ENCODE assay signal across 20 cellular contexts in the genomic region with DNA sequence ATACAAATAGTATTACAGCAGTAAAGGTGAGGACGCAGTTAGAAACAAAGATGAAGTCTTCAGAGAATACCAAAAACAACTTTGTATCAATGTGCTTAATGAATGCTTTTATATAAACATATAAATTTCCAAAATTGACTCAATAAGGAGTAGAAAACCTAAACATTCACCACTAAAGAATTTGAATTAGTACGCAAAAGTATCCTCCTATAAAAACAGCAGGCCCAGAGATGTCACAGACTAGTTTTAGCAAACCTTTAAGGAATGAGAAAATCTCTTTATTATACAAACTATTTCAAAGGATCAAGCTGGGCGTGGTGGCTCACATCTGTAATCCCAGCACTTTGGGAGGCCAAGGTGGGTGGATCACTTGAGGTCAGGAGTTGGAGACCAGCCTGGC.
DNase-seq lines count a peak whose midpoint lies in the region; ATAC-seq and TF ChIP-seq lines count a peak whose summit lies in the region.
"Had no signal": no experiment of that assay in that cellular context is flagged by ENCODE, and none has a peak within 500 bp of the region (broad histone marks: within the 10 kb centered on the region; RNA-seq: fewer than 3 reads in every experiment).

No MANE protein-coding gene starts in this region.

- H2AK9ac ChIP-seq in IMR-90 (replicated peaks; ENCODE audit: low read depth, low read length, poor library complexity) = no peak overlapping the region

- H3K79me1 ChIP-seq in IMR-90 (ENCODE audit: low read depth in 1 of 2, low read length in 2 of 2) = 0 out of 4 replicates have a peak, but pooled peaks cover 0 to 4% of the 10 kb centered on the region in 2 experiments

- DNase-seq in EH (ENCODE audit: low read depth) = peak; percentile 71
- peak; percentile 64 for DNase-seq in IMR-90
- no peak for DNase-seq in RWPE2 (ENCODE audit: low spot score)
- peak; percentile 66 for DNase-seq in osteoblast (ENCODE audit: insufficient read length, low spot score, missing footprints)
- DNase-seq in epidermal melanocyte (ENCODE audit: insufficient read length, low spot score) = no peak
- DNase-seq in NCI-H1417 (lab: John Stamatoyannopoulos, UW) = no peak
- no peak for DNase-seq in AG08395 (ENCODE audit: low spot score)
- DNase-seq: AML-193; BE2C; Calu3; CD4-positive, alpha-beta memory T cell; COR-L47; DMS53; DMS79 treated with DMSO at 0.1 percent for 48 hours; GOT3 had no signal

- no peak for TF ChIP-seq POLR2A in IMR-90 (IDR thresholded peaks at IDR 0.05; ENCODE audit: low read depth, low read length)

- H3K4me1 ChIP-seq in IMR-90 (ENCODE audit: control insufficient read depth, insufficient read depth, low read length) (no peaks in the 10 kb centered on the region), RWPE2 (ENCODE audit: insufficient read depth, poor library complexity, severe bottlenecking) (no peaks in the 10 kb centered on the region), osteoblast (ENCODE audit: insufficient read depth, low read length) (peaks cover 8% of the 10 kb centered on the region)
- H3K4me1 ChIP-seq: BLaER1 treated with 17β-estradiol and CSF1 and Interleukin-3, amounts not matched to agents 10 nM and 100 nM; HAP-1 had no signal

- no peaks in the 10 kb centered on the region for H3K79me2 ChIP-seq in osteoblast (ENCODE audit: insufficient read depth, low read length)

- no peak overlapping the region for H2BK120ac ChIP-seq in IMR-90 (ENCODE audit: low read depth, low read length)

- in situ Hi-C loops in IMR-90 (cut with MboI; ENCODE audit: low sequenced_read_pairs) = no loop called here

- TF ChIP-seq CTCF in IMR-90 (conservative IDR thresholded peaks at IDR 0.05; ENCODE audit: low read depth, low read length) (no peak), RWPE2 (IDR thresholded peaks at IDR 0.05; ENCODE audit: poor library complexity, severe bottlenecking) (no peak), osteoblast (IDR thresholded peaks at IDR 0.05; ENCODE audit: extremely low read depth, low read depth, low read length) (no peak)

- no CpG with 5 or more reads among the region's 3 CpGs for WGBS in IMR-90 (ENCODE audit: extremely low coverage in 2 of 2, insufficient read length in 1 of 2), 2 experiments

- H3K36me3 ChIP-seq in IMR-90 (ENCODE audit: control insufficient read depth, insufficient read depth, low read length) = no peaks in the 10 kb centered on the region
- peaks cover 46% of the 10 kb centered on the region for H3K36me3 ChIP-seq in RWPE2 (ENCODE audit: low read depth)
- H3K36me3 ChIP-seq in osteoblast (ENCODE audit: insufficient read depth, low read length) = no peaks in the 10 kb centered on the region
- H3K36me3 ChIP-seq: HAP-1 had no signal

- no peak overlapping the region for H3K4ac ChIP-seq in IMR-90 (ENCODE audit: low read depth, low read length)

- H2AK5ac ChIP-seq in IMR-90 (ENCODE audit: low read depth, low read length) = no peak overlapping the region

- H3K27ac ChIP-seq in IMR-90 (ENCODE audit: insufficient read depth, low read length) (no peak overlapping the region; the same call in 1 of the 2 replicates), RWPE2 (ENCODE audit: poor library complexity, severe bottlenecking) (peak overlapping the region; percentile 39), osteoblast (ENCODE audit: low read depth, low read length) (no peak overlapping the region)
- H3K27ac ChIP-seq: 22Rv1; BLaER1 treated with 17β-estradiol and CSF1 and Interleukin-3, amounts not matched to agents 10 nM and 100 nM had no signal

- no peak overlapping the region for H4K91ac ChIP-seq in IMR-90 (ENCODE audit: insufficient read depth, low read depth, low read length)

- CTCF ChIA-PET in IMR-90 (lab: Yijun Ruan, JAX) = no interaction called here

- intact Hi-C loops in IMR-90 (cut with micrococcal nuclease) = no loop called here

- H3K23ac ChIP-seq in IMR-90 (ENCODE audit: low read depth, low read length) = no peak overlapping the region

- no peak for TF ChIP-seq RAD21 in IMR-90 (IDR thresholded peaks at IDR 0.05; ENCODE audit: low read length)

- H3K18ac ChIP-seq in IMR-90 (ENCODE audit: low read depth, low read length) = no peak overlapping the region

- H2BK20ac ChIP-seq in IMR-90 (ENCODE audit: low read depth, low read length) = no peak overlapping the region

- H2BK5ac ChIP-seq in IMR-90 (ENCODE audit: low read depth, low read length, poor library complexity, severe bottlenecking) = no peak overlapping the region

- no peak overlapping the region for H3K9ac ChIP-seq in IMR-90 (ENCODE audit: low read depth, low read length)
- H3K9ac ChIP-seq: BLaER1 treated with 17β-estradiol and CSF1 and Interleukin-3, amounts not matched to agents 10 nM and 100 nM had no signal

- no TSS peak for BruUV-seq in IMR-90 (replicated peaks; lab: Mats Ljungman, UMichigan)

- H3K9me1 ChIP-seq in IMR-90 (ENCODE audit: insufficient read depth, low read length) = no peaks in the 10 kb centered on the region

- H4K8ac ChIP-seq in IMR-90 (ENCODE audit: low read depth in 2 of 2, low read length in 2 of 2) = no peak overlapping the region

- ATAC-seq in IMR-90 (ENCODE audit: low read depth) (peak; percentile 70), RWPE2 (ENCODE audit: low read depth) (no peak), GM21717 (IDR thresholded peaks at IDR 0.05; ENCODE audit: unreplicated experiment) (no peak)
- ATAC-seq: GM12878 had no signal

- no peak overlapping the region for H2BK15ac ChIP-seq in IMR-90 (ENCODE audit: low read depth, low read length)

- H3K27me3 ChIP-seq in IMR-90 (ENCODE audit: control insufficient read depth, insufficient read depth, low read length) (no peaks in the 10 kb centered on the region), RWPE2 (ENCODE audit: insufficient read depth, poor library complexity, severe bottlenecking) (no peaks in the 10 kb centered on the region), osteoblast (ENCODE audit: insufficient read depth, low read length) (no peaks in the 10 kb centered on the region)
- H3K27me3 ChIP-seq: BE2C; BLaER1 treated with 17β-estradiol and CSF1 and Interleukin-3, amounts not matched to agents 10 nM and 100 nM had no signal

- H2AFZ ChIP-seq in IMR-90 (replicated peaks; ENCODE audit: low read length, poor library complexity) = no peak overlapping the region
- H2AFZ ChIP-seq in osteoblast (ENCODE audit: low read length) = no peak overlapping the region

- H3K9me3 ChIP-seq in IMR-90 (ENCODE audit: control insufficient read depth, insufficient read depth, low read length) (no peaks in the 10 kb centered on the region), RWPE2 (ENCODE audit: severe bottlenecking) (no peaks in the 10 kb centered on the region), osteoblast (ENCODE audit: low read depth, low read length) (no peaks in the 10 kb centered on the region)
- H3K9me3 ChIP-seq: BE2C, HAP-1 had no signal

- dilution Hi-C loops in IMR-90 (cut with HindIII; ENCODE audit: low sequenced_read_pairs, unreplicated experiment) = no loop called here

- H3K4me3 ChIP-seq in IMR-90 (ENCODE audit: insufficient read depth, low read depth, low read length) = no peak overlapping the region
- no peak overlapping the region for H3K4me3 ChIP-seq in RWPE2 (ENCODE audit: severe bottlenecking)
- no peak overlapping the region for H3K4me3 ChIP-seq in osteoblast (ENCODE audit: insufficient read depth, low read length)
- H3K4me3 ChIP-seq: BLaER1 treated with 17β-estradiol and CSF1 and Interleukin-3, amounts not matched to agents 10 nM and 100 nM; GM12878; HAP-1 had no signal

- no peak overlapping the region for H3K14ac ChIP-seq in IMR-90 (replicated peaks; ENCODE audit: low read depth, low read length)

- H4K20me1 ChIP-seq in IMR-90 (ENCODE audit: insufficient read depth, low read length) = no peaks in the 10 kb centered on the region
- no peaks in the 10 kb centered on the region for H4K20me1 ChIP-seq in osteoblast (ENCODE audit: insufficient read depth, low read length)

- no peak overlapping the region for H4K5ac ChIP-seq in IMR-90 (ENCODE audit: low read depth, low read length)

- H3K56ac ChIP-seq in IMR-90 (ENCODE audit: extremely low read depth, insufficient read depth, low read length) = no peak overlapping the region

- POLR2A ChIA-PET in IMR-90 (lab: Charles Lee; ENCODE audit: unreplicated experiment) = no interaction called here

- H3K4me2 ChIP-seq in IMR-90 (ENCODE audit: low read depth, low read length) (no peak overlapping the region), osteoblast (ENCODE audit: insufficient read depth, low read length) (no peak overlapping the region)
- H3K4me2 ChIP-seq: BLaER1 treated with 17β-estradiol and CSF1 and Interleukin-3, amounts not matched to agents 10 nM and 100 nM had no signal

TF ChIP-seq in IMR-90, 13 proteins besides CTCF, POLR2A, EP300 and RAD21 (continues in another document):
- TF ChIP-seq FOS (IDR thresholded peaks at IDR 0.05; ENCODE audit: low read depth, low read length) (no peak), CHD1 (IDR thresholded peaks at IDR 0.05; ENCODE audit: low read depth, low read length) (no peak), RCOR1 (IDR thresholded peaks at IDR 0.05; ENCODE audit: insufficient replicate concordance, low read length) (no peak), MAFK (IDR thresholded peaks at IDR 0.05; ENCODE audit: low read depth, low read length) (no peak), BHLHE40 (IDR thresholded peaks at IDR 0.05; ENCODE audit: low read depth, low read length) (no peak), MAZ (IDR thresholded peaks at IDR 0.05; ENCODE audit: borderline replicate concordance, low read depth, low read length) (no peak), MXI1 (IDR thresholded peaks at IDR 0.05; ENCODE audit: borderline replicate concordance, low read depth, low read length) (no peak), RFX5 (IDR thresholded peaks at IDR 0.05; ENCODE audit: low read depth, low read length) (no peak), CEBPB (IDR thresholded peaks at IDR 0.05; ENCODE audit: low read depth, low read length) (no peak), SMC3 (IDR thresholded peaks at IDR 0.05; ENCODE audit: low read depth, low read length) (no peak), NFE2L2 (IDR thresholded peaks at IDR 0.05; ENCODE audit: low read depth, low read length) (no peak)
- TF ChIP-seq, protein P1, sequence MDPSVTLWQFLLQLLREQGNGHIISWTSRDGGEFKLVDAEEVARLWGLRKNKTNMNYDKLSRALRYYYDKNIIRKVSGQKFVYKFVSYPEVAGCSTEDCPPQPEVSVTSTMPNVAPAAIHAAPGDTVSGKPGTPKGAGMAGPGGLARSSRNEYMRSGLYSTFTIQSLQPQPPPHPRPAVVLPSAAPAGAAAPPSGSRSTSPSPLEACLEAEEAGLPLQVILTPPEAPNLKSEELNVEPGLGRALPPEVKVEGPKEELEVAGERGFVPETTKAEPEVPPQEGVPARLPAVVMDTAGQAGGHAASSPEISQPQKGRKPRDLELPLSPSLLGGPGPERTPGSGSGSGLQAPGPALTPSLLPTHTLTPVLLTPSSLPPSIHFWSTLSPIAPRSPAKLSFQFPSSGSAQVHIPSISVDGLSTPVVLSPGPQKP (IDR thresholded peaks at IDR 0.05; ENCODE audit: borderline replicate concordance, low read depth, low read length) = no peak

Comparison
In these comparisons a context has a peak if more than half of its experiments do, and no peak if none do; other contexts are left out.
1. DNase-seq: peak in EH (single experiment), IMR-90 (single experiment) and osteoblast (single experiment); none in RWPE2 (single experiment), epidermal melanocyte (single experiment), NCI-H1417 (0 of 3) and AG08395 (single experiment).